ENCODE assay signal across 21 cellular contexts in genomic region chr17:64152428-64153125, GRCh38. TPM values are rescaled to one million over a fixed set of nuclear protein-coding genes. Genes with fewer than 3 reads are reported as not detected.
A peak's percentile ranks its signal among the peaks of the same experiment; 100 is the strongest.
DNase-seq lines count a peak whose midpoint lies in the region; ATAC-seq, FAIRE-seq and TF ChIP-seq lines count a peak whose summit lies in the region.
"Had no signal": no experiment of that assay in that cellular context is flagged by ENCODE, and none has a peak within 500 bp of the region (broad histone marks: within the 10 kb centered on the region; RNA-seq: fewer than 3 reads in every experiment).

No MANE protein-coding gene starts in this region.

- BruUV-seq in K562 (replicated peaks; lab: Mats Ljungman, UMichigan): no TSS peak

- H3K27ac Mint-ChIP-seq in activated CD4-positive, alpha-beta T cell treated with anti-CD3 and anti-CD28 coated beads for 36 hours: no peak overlapping the region
- H3K27ac Mint-ChIP-seq: activated CD4-positive, alpha-beta T cell treated with anti-CD3 and anti-CD28 coated beads, Interleukin-2, amount 10 ng/mL, durations not matched to agents 7 days and 5 days had no signal

- intact Hi-C loops in K562 (cut with micrococcal nuclease): no loop called here
- intact Hi-C loops in gastrocnemius medialis (cut with DNase I; ENCODE audit: low total_unique reads): no loop called here
- intact Hi-C loops in activated CD4-positive, alpha-beta T cell treated with anti-CD3 and anti-CD28 coated beads for 36 hours (cut with DNase I, micrococcal nuclease): loop anchor here in 1 of 2 experiments (5.0 kb wide), 1 partner anchor 50 kb away; no protein-coding TSS in a partner anchor

- H3K9me3 Mint-ChIP-seq in activated CD4-positive, alpha-beta T cell treated with anti-CD3 and anti-CD28 coated beads for 36 hours (ENCODE audit: low read depth): no peaks in the 10 kb centered on the region
- H3K9me3 Mint-ChIP-seq: activated CD4-positive, alpha-beta T cell treated with anti-CD3 and anti-CD28 coated beads, Interleukin-2, amount 10 ng/mL, durations not matched to agents 7 days and 5 days; CD4-positive, alpha-beta memory T cell; nephron progenitor cell had no signal

- no peak for TF ChIP-seq EP300 in K562 (IDR thresholded peaks at IDR 0.05; ENCODE audit: low read length)

- H3K36me3 ChIP-seq in K562 (ENCODE audit: control insufficient read depth, insufficient read depth, low read length) (peaks cover 74% of the 10 kb centered on the region), right atrium auricular region (peaks cover 13% of the 10 kb centered on the region), gastrocnemius medialis (no peaks in the 10 kb centered on the region)
- H3K36me3 ChIP-seq: prostate gland had no signal

- ATAC-seq in K562: no peak
- no peak for ATAC-seq in gastrocnemius medialis
- ATAC-seq in HG03045 (IDR thresholded peaks at IDR 0.05; ENCODE audit: unreplicated experiment): no peak
- no peak for ATAC-seq in activated CD4-positive, alpha-beta T cell treated with anti-CD3 and anti-CD28 coated beads for 36 hours
- ATAC-seq: HCT116 had no signal

- H3K36me3 Mint-ChIP-seq in activated CD4-positive, alpha-beta T cell treated with anti-CD3 and anti-CD28 coated beads for 36 hours (ENCODE audit: low read depth): peaks cover 9% of the 10 kb centered on the region

- no peaks in the 10 kb centered on the region for H3K9me1 ChIP-seq in K562 (ENCODE audit: control insufficient read depth, insufficient read depth, low read length)

- TF ChIP-seq CTCF in K562 (IDR thresholded peaks at IDR 0.05 in 2 of 3, conservative IDR thresholded peaks at IDR 0.05 in 1 of 3; ENCODE audit: insufficient read depth in 2 of 3, low read depth in 1 of 3, low read length in 3 of 3): no peak
- TF ChIP-seq CTCF in right atrium auricular region (IDR thresholded peaks at IDR 0.05): peak in 1 of 2 donors; percentile 20
- TF ChIP-seq CTCF in gastrocnemius medialis (IDR thresholded peaks at IDR 0.05 in 4 of 5, conservative IDR thresholded peaks at IDR 0.05 in 1 of 5): no peak
- TF ChIP-seq CTCF in GM10266 (IDR thresholded peaks at IDR 0.05; ENCODE audit: control insufficient read depth, insufficient read depth, low read depth, missing control alignments): no peak

- H3K9ac ChIP-seq in K562 (ENCODE audit: insufficient read depth in 1 of 2, low read depth in 2 of 2, low read length in 2 of 2): no peak overlapping the region

- CTCF ChIA-PET in K562 (lab: Yijun Ruan, JAX; ENCODE audit: low intra/inter-chr PET ratio): no interaction called here
- CTCF ChIA-PET in activated CD4-positive, alpha-beta T cell treated with anti-CD3 and anti-CD28 coated beads for 36 hours (lab: Charles Lee): interaction anchor here (0.5 to 1.0 kb wide), 2 partner anchors 113 to 202 kb away, joined by 3 read pairs; no protein-coding TSS in a partner anchor

- no peaks in the 10 kb centered on the region for H3K27me3 Mint-ChIP-seq in activated CD4-positive, alpha-beta T cell treated with anti-CD3 and anti-CD28 coated beads for 36 hours
- H3K27me3 Mint-ChIP-seq: activated CD4-positive, alpha-beta T cell treated with anti-CD3 and anti-CD28 coated beads, Interleukin-2, amount 10 ng/mL, durations not matched to agents 7 days and 5 days; CD4-positive, alpha-beta memory T cell had no signal

- in situ Hi-C loops in K562 (cut with MboI) (loop anchor here (5.0 kb wide), 1 partner anchor 125 kb away; no protein-coding TSS in a partner anchor), gastrocnemius medialis (cut with MboI; ENCODE audit: low sequenced_read_pairs in 4 of 4) (no loop called here)

- no peak for FAIRE-seq in K562 (lab: Jason Lieb, UNC)
- FAIRE-seq: keratinocyte, RCC 7860 had no signal

- no peak overlapping the region for H2AFZ ChIP-seq in K562 (ENCODE audit: low read depth, low read length)

- peaks cover 13% of the 10 kb centered on the region for H3K4me1 Mint-ChIP-seq in activated CD4-positive, alpha-beta T cell treated with anti-CD3 and anti-CD28 coated beads for 36 hours

- no peaks in the 10 kb centered on the region for H3K9me3 ChIP-seq in K562 (replicated peaks; ENCODE audit: control insufficient read depth, insufficient read depth, low read depth, low read length)
- H3K9me3 ChIP-seq in right atrium auricular region: no peaks in the 10 kb centered on the region
- no peaks in the 10 kb centered on the region for H3K9me3 ChIP-seq in gastrocnemius medialis
- H3K9me3 ChIP-seq: prostate gland had no signal

- WGBS in K562 (ENCODE audit: insufficient coverage, low coverage, missing lambda C conversion rate): 91% methylated on average over 7 of the region's 7 CpGs

- H3K4me1 ChIP-seq in K562 (replicated peaks in 1 of 2; ENCODE audit: control insufficient read depth in 2 of 2, insufficient read depth in 2 of 2, low read length in 2 of 2) (peaks cover 0 to 11% of the 10 kb centered on the region in 2 experiments; a peak in 3 of 5 replicates), right atrium auricular region (peaks cover 0 to 69% of the 10 kb centered on the region in 2 donors), gastrocnemius medialis (peaks cover 84 to 99% of the 10 kb centered on the region in 2 donors)

- H3K4me2 ChIP-seq in K562 (ENCODE audit: insufficient read depth, low read length): no peak overlapping the region

- no peak overlapping the region for H3K27ac ChIP-seq in K562 (ENCODE audit: extremely low read depth, low read depth, low read length)
- H3K27ac ChIP-seq in right atrium auricular region: peak overlapping the region; percentile 73 to 95
- H3K27ac ChIP-seq in gastrocnemius medialis: peak overlapping the region; percentile 98 to 99 (median 98)

- H3K4me3 Mint-ChIP-seq in activated CD4-positive, alpha-beta T cell treated with anti-CD3 and anti-CD28 coated beads for 36 hours: no peak overlapping the region
- H3K4me3 Mint-ChIP-seq: activated CD4-positive, alpha-beta T cell treated with anti-CD3 and anti-CD28 coated beads, Interleukin-2, amount 10 ng/mL, durations not matched to agents 7 days and 5 days; CD4-positive, alpha-beta memory T cell; nephron progenitor cell had no signal

- no peak for TF ChIP-seq RAD21 in K562 (CRISPR knock-in tag; conservative IDR thresholded peaks at IDR 0.05 in 1 of 2, IDR thresholded peaks at IDR 0.05 in 1 of 2)

- TF ChIP-seq POLR2A in K562 (conservative IDR thresholded peaks at IDR 0.05): no peak
- no peak for TF ChIP-seq POLR2A in gastrocnemius medialis (IDR thresholded peaks at IDR 0.05)

- H3K27me3 ChIP-seq in K562 (ENCODE audit: control insufficient read depth in 2 of 2, insufficient read depth in 2 of 2, low read length in 2 of 2): no peaks in the 10 kb centered on the region
- no peaks in the 10 kb centered on the region for H3K27me3 ChIP-seq in right atrium auricular region
- H3K27me3 ChIP-seq in gastrocnemius medialis: no peaks in the 10 kb centered on the region

- no peak overlapping the region for H3K4me3 ChIP-seq in K562
- no peak overlapping the region for H3K4me3 ChIP-seq in right atrium auricular region
- no peak overlapping the region for H3K4me3 ChIP-seq in gastrocnemius medialis
- H3K4me3 ChIP-seq: prostate gland had no signal

- POLR2A ChIA-PET in K562 (lab: Yijun Ruan, JAX): no interaction called here
- POLR2A ChIA-PET in activated CD4-positive, alpha-beta T cell treated with anti-CD3 and anti-CD28 coated beads for 36 hours (lab: Charles Lee): no interaction called here

- no peaks in the 10 kb centered on the region for H4K20me1 ChIP-seq in K562 (replicated peaks; ENCODE audit: control insufficient read depth, insufficient read depth, low read length)

- DNase-seq in NCI-H82 treated with DMSO at 0.1 percent for 48 hours (lab: John Stamatoyannopoulos, UW; ENCODE audit: unreplicated experiment): peak; percentile 75
- peak in 2 of 4 experiments; percentile 34 to 44 for DNase-seq in K562 (ENCODE audit: extremely low read depth in 1 of 4, low spot score in 3 of 4)
- no peak for DNase-seq in right atrium auricular region (ENCODE audit: low spot score)
- no peak for DNase-seq in gastrocnemius medialis
- DNase-seq in activated CD4-positive, alpha-beta T cell treated with anti-CD3 and anti-CD28 coated beads for 36 hours: no peak
- no peak for DNase-seq in OCI-M1 (lab: John Stamatoyannopoulos, UW)
- no peak for DNase-seq in GM10266 (ENCODE audit: extremely low spot score)
- DNase-seq: activated CD4-positive, alpha-beta T cell treated with anti-CD3 and anti-CD28 coated beads, Interleukin-2, amount 10 ng/mL, durations not matched to agents 7 days and 5 days; activated naive CD4-positive, alpha-beta T cell; amniotic stem cell; CD4-positive, alpha-beta memory T cell; DMS79; hypothalamus; NCI-H1436 treated with DMSO at 0.1 percent for 48 hours; nephron progenitor cell; substantia nigra had no signal

- H3K79me2 ChIP-seq in K562 (ENCODE audit: control insufficient read depth, insufficient read depth, low read length): peaks cover 6% of the 10 kb centered on the region

TF ChIP-seq in K562, 482 proteins besides CTCF, POLR2A, EP300 and RAD21 (continues in another document):
- TF ChIP-seq ID3 (CRISPR knock-in tag; IDR thresholded peaks at IDR 0.05) (no peak), ID3 (tag; IDR thresholded peaks at IDR 0.05) (peak; percentile 25; the same call in 1 of the 2 replicates)

RNA-seq across cellular contexts. Expression of gene ERN1, which starts 22.6 kb away (rescaled TPM):
- total RNA-seq in K562 (2011; cell fraction: chromatin; rRNA removed; ENCODE audit: low replicate concordance): 41.9 and 57.7 TPM in 2 replicates
- total RNA-seq in K562 (2011; cell fraction: nucleolus; rRNA removed): 29.5 and 31.2 TPM in 2 replicates
- 35.3 and 46.4 TPM in 2 replicates for total RNA-seq in K562 (2011; cell fraction: nucleoplasm; rRNA removed)
- 7.9 and 10.2 TPM in 2 replicates for total RNA-seq in K562 (2014; rRNA removed)
- 7.3 and 12.3 TPM in 2 replicates for total RNA-seq in K562 (2014; rRNA removed; fragmentation: Illumina TruSeq; extraction: Trizol)
- 5.4 TPM in 2 replicates for total RNA-seq in K562 (2015; rRNA removed; fragmentation: Illumina TruSeq; extraction: Trizol)
- total RNA-seq in K562 (2021): 19.2 and 22.5 TPM in 2 replicates
- 9.1 and 11.3 TPM in 2 replicates for polyA plus RNA-seq in K562 (2011; rRNA removed)
- polyA plus RNA-seq in K562 (2011; cell fraction: cytosol; rRNA removed): 3.3 and 5.2 TPM in 2 replicates
- polyA plus RNA-seq in K562 (2011; cell fraction: nucleus; rRNA removed): 9.2 and 9.7 TPM in 2 replicates
- 5.1 and 14.2 TPM in 2 replicates for polyA plus RNA-seq in K562 (2012)
- polyA plus RNA-seq in K562 (2014; fragmentation: Illumina TruSeq; extraction: Trizol): 6.6 and 8.2 TPM in 2 replicates
- 1 to 10 TPM; 2.1 to 4.3 TPM for polyA plus RNA-seq in K562 (2014; fragmentation: Nextera tagmentation; extraction: Ambion mirVana)
- polyA plus RNA-seq in K562 (2014; rRNA removed): 7.0 and 8.6 TPM in 2 replicates
- 8.2 and 11.4 TPM in 2 replicates for polyA minus RNA-seq in K562 (2011; rRNA and poly(A)+ RNA removed)
- 4.9 and 5.2 TPM in 2 replicates for polyA minus RNA-seq in K562 (2011; cell fraction: cytosol; rRNA and poly(A)+ RNA removed)
- polyA minus RNA-seq in K562 (2011; cell fraction: nucleus; rRNA and poly(A)+ RNA removed): 8.3 and 12.1 TPM in 2 replicates
- total RNA-seq in right atrium auricular region: 10 to 100 TPM in 1 of 2 donors, 1 to 10 TPM in 1; 7.0 to 11.9 TPM
- 10 to 100 TPM in 3 of 4 donors, 1 to 10 TPM in 1; 9.7 to 27.5 (median 13.8) TPM for total RNA-seq in gastrocnemius medialis
- 10 to 100 TPM; 23.7 to 26.8 TPM for total RNA-seq in activated CD4-positive, alpha-beta T cell treated with anti-CD3 and anti-CD28 coated beads for 36 hours
